ENCODE assay signal across 16 cellular contexts in genomic region chr10:44761076-44761475, GRCh38.
"Had no signal": no experiment of that assay in that cellular context is flagged by ENCODE, and none has a peak within 500 bp of the region (broad histone marks: within the 10 kb centered on the region; RNA-seq: fewer than 3 reads in every experiment).

No MANE protein-coding gene starts in this region.

- H3K27me3 ChIP-seq: esophagus squamous epithelium had no signal

- DNase-seq: activated CD4-positive, alpha-beta T cell treated with anti-CD3 and anti-CD28 coated beads, Interleukin-2, amount 50 U/mL, for 4 hours; activated effector memory CD4-positive, alpha-beta T cell treated with anti-CD3 and anti-CD28 coated beads, Interleukin-2, amount 50 U/mL, for 16 hours; activated T-cell treated with anti-CD3 and anti-CD28 coated beads, Interleukin-2, amount 50 U/mL, for 24 hours; amniotic stem cell; esophagus squamous epithelium; heart left ventricle; mucosa of descending colon; naive thymus-derived CD8-positive, alpha-beta T cell; stimulated activated naive CD4-positive, alpha-beta T cell treated with Interleukin-2 at 50 U/mL for 16 hours had no signal

- H3K36me3 Mint-ChIP-seq: activated naive CD4-positive, alpha-beta T cell treated with anti-CD3 and anti-CD28 coated beads, Interleukin-2, amount 50 U/mL, for 72 hours; naive thymus-derived CD8-positive, alpha-beta T cell; type B pancreatic cell had no signal

- H3K4me1 ChIP-seq: esophagus squamous epithelium had no signal

- FAIRE-seq: endometrium, frontal cortex, islet of Langerhans had no signal

- H3K9me3 ChIP-seq: esophagus squamous epithelium, heart left ventricle, mucosa of descending colon had no signal

- H3K4me3 Mint-ChIP-seq: activated T-cell treated with anti-CD3 and anti-CD28 coated beads, Interleukin-2, amount 50 U/mL, for 24 hours; naive thymus-derived CD8-positive, alpha-beta T cell; T-helper 2 cell treated with Interferon-gamma antibody and Interleukin-4, amounts not matched to agents 5 μg/mL and 100 μg/mL, for 36 hours; type B pancreatic cell had no signal

- H3K9me3 Mint-ChIP-seq: activated naive CD4-positive, alpha-beta T cell treated with anti-CD3 and anti-CD28 coated beads, Interleukin-2, amount 50 U/mL, for 72 hours; activated T-cell treated with anti-CD3 and anti-CD28 coated beads, Interleukin-2, amount 50 U/mL, for 24 hours; T-helper 2 cell treated with Interferon-gamma antibody and Interleukin-4, amounts not matched to agents 5 μg/mL and 100 μg/mL, for 36 hours; type B pancreatic cell had no signal

- H3K27ac Mint-ChIP-seq: activated naive CD4-positive, alpha-beta T cell treated with anti-CD3 and anti-CD28 coated beads, Interleukin-2, amount 50 U/mL, for 72 hours; activated T-cell treated with anti-CD3 and anti-CD28 coated beads, Interleukin-2, amount 50 U/mL, for 24 hours; naive thymus-derived CD8-positive, alpha-beta T cell; T-helper 2 cell treated with Interferon-gamma antibody and Interleukin-4, amounts not matched to agents 5 μg/mL and 100 μg/mL, for 36 hours; type B pancreatic cell had no signal

- H3K36me3 ChIP-seq: esophagus squamous epithelium, heart left ventricle had no signal

- ATAC-seq: activated naive CD4-positive, alpha-beta T cell treated with anti-CD3 and anti-CD28 coated beads, Interleukin-2, amount 50 U/mL, for 72 hours; heart left ventricle; mucosa of descending colon; naive thymus-derived CD8-positive, alpha-beta T cell; sciatic nerve had no signal

- H3K27ac ChIP-seq: esophagus squamous epithelium, heart left ventricle had no signal

- H3K4me3 ChIP-seq: esophagus squamous epithelium, heart left ventricle, mucosa of descending colon had no signal
